ENCODE assay signal across 19 cellular contexts in the genomic region with DNA sequence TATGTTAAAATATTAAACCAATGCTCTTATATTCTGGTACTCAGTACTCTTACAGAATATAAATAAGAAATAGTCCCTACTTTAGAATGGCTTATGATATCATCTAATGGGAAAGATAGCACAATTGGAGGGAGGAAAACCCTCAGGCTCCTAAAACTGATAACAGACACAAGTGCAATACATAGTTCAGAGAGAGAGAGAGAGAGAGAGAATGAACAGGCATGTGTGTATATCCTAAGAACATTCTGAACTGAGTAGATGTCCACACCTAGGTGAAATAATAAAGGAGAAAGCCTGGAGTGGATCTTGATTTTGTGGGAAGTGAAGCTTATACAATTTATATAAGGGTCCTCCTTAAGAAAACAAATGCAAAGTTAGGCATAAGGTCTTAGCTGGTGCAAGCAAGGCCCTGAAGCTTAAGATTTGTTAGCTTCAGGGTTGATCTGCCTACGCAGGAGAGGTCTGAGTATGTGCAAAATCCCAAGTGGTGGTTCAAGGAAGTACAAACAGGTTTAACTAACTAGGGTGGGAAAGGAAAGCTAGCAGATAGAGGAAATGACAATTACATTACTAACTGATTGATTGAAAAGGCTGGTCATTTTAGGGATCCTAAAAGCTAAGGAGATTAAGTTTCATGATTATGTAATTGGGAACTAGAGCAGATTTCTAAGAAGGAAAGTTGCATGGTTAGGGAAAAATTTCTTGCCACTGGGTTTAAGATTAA. TPM values are rescaled to one million over a fixed set of nuclear protein-coding genes. Genes with fewer than 3 reads are reported as not detected.
DNase-seq lines count a peak whose midpoint lies in the region; ATAC-seq and TF ChIP-seq lines count a peak whose summit lies in the region.
"Had no signal": no experiment of that assay in that cellular context is flagged by ENCODE, and none has a peak within 500 bp of the region (broad histone marks: within the 10 kb centered on the region; RNA-seq: fewer than 3 reads in every experiment).

No MANE protein-coding gene starts in this region.

- intact Hi-C loops in CD14-positive monocyte (cut with micrococcal nuclease), result no loop called here

- H3K9me3 Mint-ChIP-seq in CD14-positive monocyte, result peaks cover 0 to 5% (median 2%) of the 10 kb centered on the region in 7 donors
- H3K9me3 Mint-ChIP-seq: activated naive CD4-positive, alpha-beta T cell treated with anti-CD3 and anti-CD28 coated beads for 36 hours had no signal

- peak; percentile 65 for DNase-seq in ELR (ENCODE audit: low read depth)
- DNase-seq in LHCN-M2 (ENCODE audit: low read depth), result peak; percentile 23
- peak; percentile 11 for DNase-seq in amniotic epithelial cell (ENCODE audit: low read depth)
- DNase-seq in iPS-NIHi7 (ENCODE audit: extremely low spot score), result peak; percentile 19
- no peak for DNase-seq in COLO829 (ENCODE audit: low spot score)
- DNase-seq in T-helper 17 cell, result no peak
- no peak for DNase-seq in NCI-H2196 treated with DMSO at 0.1 percent for 48 hours (lab: John Stamatoyannopoulos, UW; ENCODE audit: unreplicated experiment)
- DNase-seq in CD14-positive monocyte (ENCODE audit: low spot score), result no peak
- DNase-seq: activated naive CD4-positive, alpha-beta T cell treated with anti-CD3 and anti-CD28 coated beads for 36 hours; EL; heart right ventricle; left ventricle myocardium inferior; naive B cell; NCI-H2081; stimulated activated CD4-positive, alpha-beta T cell treated with anti-CD3 and anti-CD28 coated beads, Interleukin-2, amount 100 ng/mL, for 48 hours; upper lobe of left lung had no signal

- H3K27me3 Mint-ChIP-seq in T-helper 17 cell (peaks cover 51% of the 10 kb centered on the region), CD14-positive monocyte (ENCODE audit: low read depth in 3 of 3) (peaks cover 14 to 22% (median 16%) of the 10 kb centered on the region in 3 donors)

- TF ChIP-seq CTCF in CD14-positive monocyte (IDR thresholded peaks at IDR 0.05), result no peak

- ATAC-seq in T-helper 17 cell, result no peak
- ATAC-seq: heart right ventricle had no signal

- no peaks in the 10 kb centered on the region for H3K36me3 Mint-ChIP-seq in T-helper 17 cell (ENCODE audit: low read depth)
- no peaks in the 10 kb centered on the region for H3K36me3 Mint-ChIP-seq in CD14-positive monocyte
- H3K36me3 Mint-ChIP-seq: naive B cell had no signal

- H3K9me3 ChIP-seq in T-helper 17 cell (ENCODE audit: control insufficient read depth, low read length, poor library complexity, severe bottlenecking), result no peaks in the 10 kb centered on the region
- H3K9me3 ChIP-seq: BLaER1, upper lobe of left lung had no signal

- H3K4me3 Mint-ChIP-seq in T-helper 17 cell (no peak overlapping the region), CD14-positive monocyte (no peak overlapping the region)
- H3K4me3 Mint-ChIP-seq: activated naive CD4-positive, alpha-beta T cell treated with anti-CD3 and anti-CD28 coated beads for 36 hours; naive B cell had no signal

- H3K4me1 Mint-ChIP-seq in T-helper 17 cell (peaks cover 4% of the 10 kb centered on the region), CD14-positive monocyte (peaks cover 3% of the 10 kb centered on the region)
- H3K4me1 Mint-ChIP-seq: naive B cell had no signal

- no peak overlapping the region for H3K27ac Mint-ChIP-seq in T-helper 17 cell
- no peak overlapping the region for H3K27ac Mint-ChIP-seq in CD14-positive monocyte
- H3K27ac Mint-ChIP-seq: activated naive CD4-positive, alpha-beta T cell treated with anti-CD3 and anti-CD28 coated beads for 36 hours; naive B cell had no signal

RNA-seq across cellular contexts. Expression of a gene that starts 53.3 kb away (rescaled TPM):
- total RNA-seq in LHCN-M2 (2014; rRNA removed) (not detected in 2 replicates), T-helper 17 cell (not detected)
- not detected for polyA plus RNA-seq in LHCN-M2 (2012)
- not detected for polyA plus RNA-seq in CD14-positive monocyte
- total RNA-seq: activated naive CD4-positive, alpha-beta T cell treated with anti-CD3 and anti-CD28 coated beads for 36 hours; breast epithelium; heart right ventricle; left ventricle myocardium inferior; right atrium auricular region had no signal
- polyA plus RNA-seq: heart right ventricle had no signal

RNA-seq across cellular contexts. Expression of a gene that starts 57.4 kb away (rescaled TPM):
- total RNA-seq in LHCN-M2 (2014; rRNA removed) (9.6 and 10.1 TPM in 2 replicates), T-helper 17 cell (1 to 10 TPM; 1.3 to 1.4 TPM)
- polyA plus RNA-seq in LHCN-M2 (2012), result 1.9 TPM
- polyA plus RNA-seq in CD14-positive monocyte, result 1 to 10 TPM; 1.0 to 1.1 TPM

Comparison
In these comparisons a context has a peak if more than half of its experiments do, and no peak if none do; other contexts are left out.
1. DNase-seq: peak in ELR (single experiment), LHCN-M2 (single experiment), amniotic epithelial cell (single experiment) and iPS-NIHi7 (single experiment); none in COLO829 (single experiment), T-helper 17 cell (0 of 3), NCI-H2196 treated with DMSO at 0.1 percent for 48 hours (single experiment) and CD14-positive monocyte (single experiment).